ENCODE assay signal across 20 cellular contexts in genomic region chr3:56453027-56453426, GRCh38. TPM values are rescaled to one million over a fixed set of nuclear protein-coding genes. Genes with fewer than 3 reads are reported as not detected.
"Had no signal": no experiment of that assay in that cellular context is flagged by ENCODE, and none has a peak within 500 bp of the region (broad histone marks: within the 10 kb centered on the region; RNA-seq: fewer than 3 reads in every experiment).

No MANE protein-coding gene starts in this region.

- H3K27ac ChIP-seq: body of pancreas, colonic mucosa, esophagus muscularis mucosa, prostate gland, skin epidermis, transverse colon, vagina had no signal

- H3K27me3 ChIP-seq: body of pancreas, colonic mucosa, vagina had no signal

- H3K4me3 ChIP-seq: body of pancreas, colonic mucosa, esophagus muscularis mucosa, prostate gland, skin epidermis, transverse colon, vagina had no signal

- H3K9me3 Mint-ChIP-seq: activated naive CD8-positive, alpha-beta T cell treated with anti-CD3 and anti-CD28 coated beads for 36 hours; activated T-helper 1 cell treated with anti-CD3 and anti-CD28 coated beads, Interleukin-12 subunit alpha, Interleukin-12 subunit beta, Interleukin-2, Interleukin-4 antibody, amounts not matched to agents 30 ng/mL and 10 ng/mL and 1 ng/mL, durations not matched to agents 14 hours and 24 hours and 36 hours had no signal

- H3K4me3 Mint-ChIP-seq: activated naive CD8-positive, alpha-beta T cell treated with anti-CD3 and anti-CD28 coated beads for 36 hours; activated T-helper 1 cell treated with anti-CD3 and anti-CD28 coated beads, Interleukin-12 subunit alpha, Interleukin-12 subunit beta, Interleukin-2, Interleukin-4 antibody, amounts not matched to agents 30 ng/mL and 10 ng/mL and 1 ng/mL, durations not matched to agents 14 hours and 24 hours and 36 hours had no signal

- DNase-seq: activated CD4-positive, alpha-beta T cell treated with anti-CD3 and anti-CD28 coated beads, Interleukin-2, amount 50 U/mL, for 1 hour; activated CD8-positive, alpha-beta memory T cell treated with anti-CD3 and anti-CD28 coated beads for 24 hours; activated naive CD8-positive, alpha-beta T cell treated with anti-CD3 and anti-CD28 coated beads for 36 hours; amygdala; body of pancreas; central memory CD4-positive, alpha-beta T cell; colonic mucosa; hippocampal formation; kidney; right cardiac atrium; stimulated activated CD4-positive, alpha-beta T cell treated with anti-CD3 and anti-CD28 coated beads, Interleukin-4, amount 100 ng/mL, for 4 hours; stimulated activated CD8-positive, alpha-beta memory T cell treated with anti-CD3 and anti-CD28 coated beads, Interleukin-4, amount 100 ng/mL, for 48 hours; stimulated activated naive CD8-positive, alpha-beta T cell treated with anti-CD3 and anti-CD28 coated beads, Interleukin-15, Interleukin-2, amounts not matched to agents 100 U/mL and 50 U/mL, for 24 hours; transverse colon had no signal

- H3K9me3 ChIP-seq: body of pancreas, colonic mucosa, esophagus muscularis mucosa, prostate gland, transverse colon, vagina had no signal

- H3K36me3 Mint-ChIP-seq: activated naive CD8-positive, alpha-beta T cell treated with anti-CD3 and anti-CD28 coated beads for 36 hours had no signal

- H3K27ac Mint-ChIP-seq: activated naive CD8-positive, alpha-beta T cell treated with anti-CD3 and anti-CD28 coated beads for 36 hours; activated T-helper 1 cell treated with anti-CD3 and anti-CD28 coated beads, Interleukin-12 subunit alpha, Interleukin-12 subunit beta, Interleukin-2, Interleukin-4 antibody, amounts not matched to agents 30 ng/mL and 10 ng/mL and 1 ng/mL, durations not matched to agents 14 hours and 24 hours and 36 hours had no signal

- ATAC-seq: body of pancreas; right cardiac atrium; stimulated activated naive CD8-positive, alpha-beta T cell treated with anti-CD3 and anti-CD28 coated beads, Interleukin-15, Interleukin-2, amounts not matched to agents 100 U/mL and 50 U/mL, for 24 hours had no signal

- H3K4me1 ChIP-seq: body of pancreas, colonic mucosa, esophagus muscularis mucosa, prostate gland, transverse colon, vagina had no signal

- H3K36me3 ChIP-seq: colonic mucosa, esophagus muscularis mucosa, prostate gland, transverse colon, vagina had no signal

RNA-seq across cellular contexts. Expression of gene ERC2, which starts 15.2 kb away (rescaled TPM):
- total RNA-seq: activated naive CD8-positive, alpha-beta T cell treated with anti-CD3 and anti-CD28 coated beads for 36 hours; activated T-helper 1 cell treated with anti-CD3 and anti-CD28 coated beads, Interleukin-12 subunit alpha, Interleukin-12 subunit beta, Interleukin-2, Interleukin-4 antibody, amounts not matched to agents 30 ng/mL and 10 ng/mL and 1 ng/mL, durations not matched to agents 14 hours and 24 hours and 36 hours had no signal
- polyA plus RNA-seq: liver had no signal
